ENCODE assay signal across 8 cellular contexts in the genomic region with DNA sequence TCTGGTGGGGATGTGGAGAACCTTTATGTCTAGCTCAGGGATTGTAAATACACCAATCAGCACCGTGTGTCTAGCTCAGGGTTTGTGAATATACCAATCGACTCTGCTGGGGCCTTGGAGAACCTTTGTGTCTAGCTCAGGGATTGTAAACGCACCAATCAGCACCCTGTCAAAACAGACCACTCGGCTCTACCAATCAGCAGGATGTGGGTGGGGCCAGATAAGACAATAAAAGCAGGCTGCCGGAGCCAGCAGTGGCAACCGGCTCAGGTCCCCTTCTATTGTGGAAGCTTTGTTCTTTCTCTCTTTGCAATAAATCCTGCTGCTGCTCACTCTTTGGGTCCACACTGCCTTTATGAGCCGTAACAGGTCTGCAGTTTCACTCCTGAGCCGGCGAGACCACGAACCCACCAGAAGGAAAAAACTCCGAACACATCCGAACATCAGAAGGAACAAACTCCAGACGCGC. TPM values are rescaled to one million over a fixed set of nuclear protein-coding genes. Genes with fewer than 3 reads are reported as not detected.
A peak's percentile ranks its signal among the peaks of the same experiment; 100 is the strongest.
DNase-seq lines count a peak whose midpoint lies in the region; ATAC-seq, FAIRE-seq and TF ChIP-seq lines count a peak whose summit lies in the region.
"Not testable (repeated sequence)": the region's sequence is repeated elsewhere in the genome, so short reads cannot be mapped to it uniquely, and the experiment has no call there.

No MANE protein-coding gene starts in this region.

- peak; percentile 8 for ATAC-seq in activated naive CD8-positive, alpha-beta T cell treated with anti-CD3 and anti-CD28 coated beads, Interleukin-2, amount 50 U/mL, for 24 hours

- TF ChIP-seq CTCF in esophagus squamous epithelium (IDR thresholded peaks at IDR 0.05); lower leg skin (IDR thresholded peaks at IDR 0.05); retinal pigment epithelial cell (conservative IDR thresholded peaks at IDR 0.05; ENCODE audit: low read depth, low read length); transverse colon (IDR thresholded peaks at IDR 0.05): not testable (repeated sequence)

- H3K9me3 ChIP-seq in ES-I3 (ENCODE audit: control insufficient read depth, insufficient read depth, low read length); esophagus squamous epithelium; transverse colon: not testable (repeated sequence)

- FAIRE-seq in TTC549 (lab: Jason Lieb, UNC) = peak; percentile 22

- H3K36me3 ChIP-seq in ES-I3 (ENCODE audit: insufficient read depth, low read length) = peaks cover 21% of the 10 kb centered on the region
- H3K36me3 ChIP-seq in esophagus squamous epithelium = peaks cover 0 to 44% (median 0%) of the 10 kb centered on the region in 3 donors
- H3K36me3 ChIP-seq in transverse colon = not testable (repeated sequence)

- 33 to 58% methylated on average over 2 to 10 of the region's 14 CpGs for WGBS in esophagus squamous epithelium, 2 donors
- WGBS in lower leg skin, 2 donors = 25 to 39% methylated on average over 14 of the region's 14 CpGs
- WGBS in transverse colon (ENCODE audit: low coverage in 1 of 2), 2 donors = 52% methylated on average over 14 of the region's 14 CpGs; no CpG with 5 or more reads in 1 of the 2 donors

- not testable (repeated sequence) for H3K27me3 Mint-ChIP-seq in activated naive CD8-positive, alpha-beta T cell treated with anti-CD3 and anti-CD28 coated beads, Interleukin-2, amount 50 U/mL, for 24 hours

- not testable (repeated sequence) for TF ChIP-seq EP300 in transverse colon (IDR thresholded peaks at IDR 0.05; ENCODE audit: low read depth)

- peak overlapping the region; percentile 92 for H3K4me3 Mint-ChIP-seq in activated naive CD8-positive, alpha-beta T cell treated with anti-CD3 and anti-CD28 coated beads, Interleukin-2, amount 50 U/mL, for 24 hours

- DNase-seq in NCI-H2171 treated with DMSO at 0.1 percent for 48 hours (lab: John Stamatoyannopoulos, UW) (peak; percentile 2), transverse colon (peak; percentile 35)
- peak; percentile 49 for DNase-seq in activated naive CD8-positive, alpha-beta T cell treated with anti-CD3 and anti-CD28 coated beads, Interleukin-2, amount 50 U/mL, for 24 hours
- DNase-seq in esophagus squamous epithelium (lab: John Stamatoyannopoulos, UW); lower leg skin (ENCODE audit: low spot score in 2 of 2); retinal pigment epithelial cell (ENCODE audit: low read depth): not testable (repeated sequence)

- peaks cover 37% of the 10 kb centered on the region for H3K36me3 Mint-ChIP-seq in activated naive CD8-positive, alpha-beta T cell treated with anti-CD3 and anti-CD28 coated beads, Interleukin-2, amount 50 U/mL, for 24 hours (ENCODE audit: low read depth)

- in situ Hi-C loops in transverse colon (cut with MboI; ENCODE audit: low pct_ligation_motif_present in 1 of 4, low pct_unique_long_range_greater_than_20kb in 1 of 4, low sequenced_read_pairs in 3 of 4) = not testable (repeated sequence)

- not testable (repeated sequence) for H3K9me3 Mint-ChIP-seq in activated naive CD8-positive, alpha-beta T cell treated with anti-CD3 and anti-CD28 coated beads, Interleukin-2, amount 50 U/mL, for 24 hours

- peaks cover 46% of the 10 kb centered on the region for H3K4me1 Mint-ChIP-seq in activated naive CD8-positive, alpha-beta T cell treated with anti-CD3 and anti-CD28 coated beads, Interleukin-2, amount 50 U/mL, for 24 hours

- H3K27ac ChIP-seq in esophagus squamous epithelium (peak overlapping the region; percentile 75 to 95 (median 84)), transverse colon (peak overlapping the region; percentile 88 to 95 (median 91))

- peak overlapping the region; percentile 89 for H3K9ac ChIP-seq in ES-I3 (ENCODE audit: low read depth, low read length)

- H3K27ac Mint-ChIP-seq in activated naive CD8-positive, alpha-beta T cell treated with anti-CD3 and anti-CD28 coated beads, Interleukin-2, amount 50 U/mL, for 24 hours = peak overlapping the region; percentile 98

- H3K4me3 ChIP-seq in esophagus squamous epithelium (peak overlapping the region; percentile 58 to 89 (median 78)), lower leg skin (ENCODE audit: low read depth, poor library complexity, severe bottlenecking) (peak overlapping the region; percentile 10), retinal pigment epithelial cell (ENCODE audit: low read length) (peak overlapping the region; percentile 58), transverse colon (peak overlapping the region; percentile 9 to 77 (median 68))

- TF ChIP-seq POLR2A in esophagus squamous epithelium (IDR thresholded peaks at IDR 0.05) = peak in 1 of 4 donors; percentile 58
- not testable (repeated sequence) for TF ChIP-seq POLR2A in lower leg skin (IDR thresholded peaks at IDR 0.05)
- peak; percentile 91 for TF ChIP-seq POLR2A in transverse colon (IDR thresholded peaks at IDR 0.05)

- intact Hi-C loops in esophagus squamous epithelium (cut with DNase I); lower leg skin (cut with DNase I; ENCODE audit: low total_unique reads); transverse colon (cut with DNase I; ENCODE audit: low total_unique reads): not testable (repeated sequence)

- not testable (repeated sequence) for H3K27me3 ChIP-seq in esophagus squamous epithelium, transverse colon

- peaks cover 15% of the 10 kb centered on the region for H3K4me1 ChIP-seq in ES-I3 (ENCODE audit: insufficient read depth, low read length)
- H3K4me1 ChIP-seq in esophagus squamous epithelium = peaks cover 22 to 63% (median 26%) of the 10 kb centered on the region in 3 donors
- H3K4me1 ChIP-seq in transverse colon = peaks cover 21 to 40% (median 26%) of the 10 kb centered on the region in 4 donors

RNA-seq across cellular contexts. Expression of gene S100P, which starts 20.5 kb away (rescaled TPM):
- total RNA-seq in esophagus squamous epithelium = 10 to 100 TPM; 15.8 to 65.8 (median 51.8) TPM
- 10 to 100 TPM in 3 of 4 donors, 1 to 10 TPM in 1; 5.3 to 43.7 (median 15.7) TPM for total RNA-seq in lower leg skin
- 1 to 10 TPM in 2 of 4 donors, not detected in 2; 7.5 to 7.8 TPM for total RNA-seq in transverse colon

RNA-seq across cellular contexts. Expression of gene MRFAP1, which starts 32.7 kb away (rescaled TPM):
- 100 to 1,000 TPM; 147 to 234 (median 186) TPM for total RNA-seq in esophagus squamous epithelium
- 100 to 1,000 TPM; 136 to 234 (median 170) TPM for total RNA-seq in lower leg skin
- total RNA-seq in transverse colon = 100 to 1,000 TPM in 3 of 4 donors, 10 to 100 TPM in 1; 96.3 to 229 (median 125) TPM

RNA-seq across cellular contexts. Expression of gene MRFAP1L1, which starts 36.4 kb away (rescaled TPM):
- total RNA-seq in esophagus squamous epithelium = 10 to 100 TPM; 29.5 to 63.5 (median 48.2) TPM
- total RNA-seq in lower leg skin = 10 to 100 TPM; 52.8 to 73.8 (median 69.1) TPM
- total RNA-seq in transverse colon = 10 to 100 TPM; 18.3 to 51.0 (median 30.3) TPM

RNA-seq across cellular contexts. Expression of gene BLOC1S4, which starts 42.7 kb away (rescaled TPM):
- total RNA-seq in esophagus squamous epithelium (10 to 100 TPM; 12.4 to 19.6 (median 14.3) TPM), lower leg skin (10 to 100 TPM; 17.9 to 24.3 (median 22.8) TPM), transverse colon (10 to 100 TPM in 3 of 4 donors, under 1 TPM in 1; 1.00 to 18.8 (median 12.4) TPM)

Comparison
In these comparisons a context has a peak if more than half of its experiments do, and no peak if none do; other contexts are left out.
1. H3K4me3 ChIP-seq: peak in every context shown above with its lines; median percentile 78 in esophagus squamous epithelium; 68 in transverse colon; 58 in retinal pigment epithelial cell; 10 in lower leg skin.